10 cellular contexts compared by ENCODE assay signal in genomic region chr6:134870677-134871498, GRCh38.
DNase-seq lines count a peak whose midpoint lies in the region; ATAC-seq and TF ChIP-seq lines count a peak whose summit lies in the region.
"Had no signal": no experiment of that assay in that cellular context is flagged by ENCODE, and none has a peak within 500 bp of the region (broad histone marks: within the 10 kb centered on the region; RNA-seq: fewer than 3 reads in every experiment).

No MANE protein-coding gene starts in this region.

- H3K9ac ChIP-seq in OCI-LY3 (ENCODE audit: low read length), result no peak overlapping the region

- H4K20me1 ChIP-seq in OCI-LY3 (ENCODE audit: insufficient read depth, low read length), result no peaks in the 10 kb centered on the region

- intact Hi-C loops in vagina (cut with DNase I), result no loop called here

- H3K4me1 ChIP-seq in OCI-LY3 (ENCODE audit: low read length), result peaks cover 15% of the 10 kb centered on the region
- H3K4me1 ChIP-seq in vagina, result no peaks in the 10 kb centered on the region

- H3K4me2 ChIP-seq in OCI-LY3 (ENCODE audit: low read length), result peak overlapping the region; percentile 73

- TF ChIP-seq POLR2A in vagina (IDR thresholded peaks at IDR 0.05), result no peak

- ATAC-seq in GM19438 (IDR thresholded peaks at IDR 0.05; ENCODE audit: low read depth, unreplicated experiment) (peak; percentile 92), HG03095 (IDR thresholded peaks at IDR 0.05; ENCODE audit: unreplicated experiment) (peak; percentile 92)
- ATAC-seq in activated T-cell treated with anti-CD3 and anti-CD28 coated beads, Interleukin-2, amount 50 U/mL, for 4 hours, result no peak

- H3K79me2 ChIP-seq in OCI-LY3 (ENCODE audit: low read length), result no peaks in the 10 kb centered on the region

- DNase-seq in DMS153 treated with DMSO at 0.1 percent for 48 hours (lab: John Stamatoyannopoulos, UW; ENCODE audit: unreplicated experiment) (peak; percentile 5), vagina (ENCODE audit: extremely low spot score in 2 of 2) (no peak), AML-193 (lab: John Stamatoyannopoulos, UW) (no peak), NCI-H1105 (lab: John Stamatoyannopoulos, UW) (no peak)
- DNase-seq in activated T-cell treated with anti-CD3 and anti-CD28 coated beads, Interleukin-2, amount 50 U/mL, for 4 hours, result no peak
- DNase-seq: Calu3 had no signal

- H3K27me3 ChIP-seq in OCI-LY3 (ENCODE audit: low read depth, low read length), result no peaks in the 10 kb centered on the region
- H3K27me3 ChIP-seq in vagina, result no peaks in the 10 kb centered on the region

- no peak overlapping the region for H3K27ac ChIP-seq in OCI-LY3 (ENCODE audit: low read length)
- H3K27ac ChIP-seq in vagina, result no peak overlapping the region

- H3K4me3 ChIP-seq in OCI-LY3 (ENCODE audit: low read length), result peak overlapping the region; percentile 34; the same call in 1 of the 2 replicates
- no peak overlapping the region for H3K4me3 ChIP-seq in vagina

- H3K36me3 ChIP-seq in OCI-LY3 (replicated peaks; ENCODE audit: low read depth, low read length) (no peaks in the 10 kb centered on the region), vagina (no peaks in the 10 kb centered on the region)

- H2AFZ ChIP-seq in OCI-LY3 (ENCODE audit: low read depth, low read length), result no peak overlapping the region

- no peaks in the 10 kb centered on the region for H3K36me3 Mint-ChIP-seq in activated T-cell treated with anti-CD3 and anti-CD28 coated beads, Interleukin-2, amount 50 U/mL, for 4 hours (ENCODE audit: insufficient read depth)
- H3K36me3 Mint-ChIP-seq: activated naive CD4-positive, alpha-beta T cell treated with anti-CD3 and anti-CD28 coated beads, Interleukin-2, amount 50 U/mL, for 24 hours had no signal

- H3K4me3 Mint-ChIP-seq in activated T-cell treated with anti-CD3 and anti-CD28 coated beads, Interleukin-2, amount 50 U/mL, for 4 hours, result no peak overlapping the region
- H3K4me3 Mint-ChIP-seq: activated naive CD4-positive, alpha-beta T cell treated with anti-CD3 and anti-CD28 coated beads, Interleukin-2, amount 50 U/mL, for 24 hours had no signal

- H3K9me3 ChIP-seq in OCI-LY3 (ENCODE audit: insufficient read depth, low read length) (no peaks in the 10 kb centered on the region; the same call in 1 of the 2 replicates), vagina (no peaks in the 10 kb centered on the region)

- TF ChIP-seq CTCF in OCI-LY3 (IDR thresholded peaks at IDR 0.05; ENCODE audit: low read depth, low read length), result no peak
- TF ChIP-seq CTCF in vagina (IDR thresholded peaks at IDR 0.05), result no peak

- H3K9me3 Mint-ChIP-seq in activated T-cell treated with anti-CD3 and anti-CD28 coated beads, Interleukin-2, amount 50 U/mL, for 4 hours, result peaks cover 8% of the 10 kb centered on the region

- H3K27me3 Mint-ChIP-seq in activated T-cell treated with anti-CD3 and anti-CD28 coated beads, Interleukin-2, amount 50 U/mL, for 4 hours (ENCODE audit: low read depth), result no peaks in the 10 kb centered on the region
- H3K27me3 Mint-ChIP-seq: activated naive CD4-positive, alpha-beta T cell treated with anti-CD3 and anti-CD28 coated beads, Interleukin-2, amount 50 U/mL, for 24 hours had no signal

- peaks cover 21% of the 10 kb centered on the region for H3K4me1 Mint-ChIP-seq in activated T-cell treated with anti-CD3 and anti-CD28 coated beads, Interleukin-2, amount 50 U/mL, for 4 hours (ENCODE audit: low read depth)

Comparison
In these comparisons a context has a peak if more than half of its experiments do, and no peak if none do; other contexts are left out.
1. ATAC-seq: peak in GM19438 (single experiment) and HG03095 (single experiment); none in activated T-cell treated with anti-CD3 and anti-CD28 coated beads, Interleukin-2, amount 50 U/mL, for 4 hours (0 of 2).